Comparison of ENCODE assay signal across 10 cellular contexts in the genomic region with DNA sequence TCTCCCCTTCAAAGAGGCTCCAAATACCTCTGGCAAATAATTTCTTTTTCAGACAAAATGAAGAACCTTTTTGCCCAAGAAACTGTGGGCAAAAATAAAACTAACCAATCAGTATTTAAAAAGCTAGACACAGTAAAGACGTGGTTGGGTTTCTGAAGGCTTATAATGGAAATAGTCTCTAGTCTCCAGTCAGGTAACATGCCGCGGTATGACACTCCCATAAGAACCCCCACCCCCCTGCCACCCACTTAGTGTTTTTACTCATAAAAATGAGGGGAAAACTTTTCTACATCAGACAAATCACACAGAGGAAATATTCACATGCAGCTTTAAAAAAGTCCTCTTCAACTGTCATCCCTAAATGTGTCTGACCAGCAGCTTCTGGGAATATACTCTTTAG.
A peak's percentile ranks its signal among the peaks of the same experiment; 100 is the strongest.
DNase-seq lines count a peak whose midpoint lies in the region; ATAC-seq, FAIRE-seq and TF ChIP-seq lines count a peak whose summit lies in the region.
"Had no signal": no experiment of that assay in that cellular context is flagged by ENCODE, and none has a peak within 500 bp of the region (broad histone marks: within the 10 kb centered on the region; RNA-seq: fewer than 3 reads in every experiment).

No MANE protein-coding gene starts in this region.

- H3K4me2 ChIP-seq in smooth muscle cell = no peak overlapping the region
- H3K4me2 ChIP-seq: KMS-11 had no signal

- TF ChIP-seq POLR2A in uterus (IDR thresholded peaks at IDR 0.05) = no peak

- peaks cover 0 to 23% of the 10 kb centered on the region in 2 donors for H3K4me1 ChIP-seq in right atrium auricular region
- peaks cover 16% of the 10 kb centered on the region for H3K4me1 ChIP-seq in smooth muscle cell (ENCODE audit: low read depth)
- peaks cover 0 to 6% of the 10 kb centered on the region in 2 donors for H3K4me1 ChIP-seq in uterus
- no peaks in the 10 kb centered on the region for H3K4me1 ChIP-seq in foreskin keratinocyte

- H3F3A ChIP-seq in smooth muscle cell (ENCODE audit: low read depth) = peaks cover 8% of the 10 kb centered on the region

- H3K79me2 ChIP-seq in smooth muscle cell (ENCODE audit: low read depth) = no peaks in the 10 kb centered on the region

- no peak for FAIRE-seq in HTR-8/SVneo (lab: Jason Lieb, UNC)
- FAIRE-seq: keratinocyte had no signal

- ATAC-seq in Right ventricle myocardium inferior = no peak
- no peak for ATAC-seq in GM21723 (IDR thresholded peaks at IDR 0.05; ENCODE audit: unreplicated experiment)
- no peak for ATAC-seq in foreskin keratinocyte

- no peak overlapping the region for H3K4me3 ChIP-seq in right atrium auricular region
- H3K4me3 ChIP-seq in smooth muscle cell = no peak overlapping the region
- no peak overlapping the region for H3K4me3 ChIP-seq in uterus

- H3K36me3 ChIP-seq in right atrium auricular region = no peaks in the 10 kb centered on the region
- no peaks in the 10 kb centered on the region for H3K36me3 ChIP-seq in smooth muscle cell (ENCODE audit: low read depth)
- no peaks in the 10 kb centered on the region for H3K36me3 ChIP-seq in uterus

- H3K27ac ChIP-seq in right atrium auricular region (peak overlapping the region; percentile 45 to 85), cingulate gyrus (ENCODE audit: low read depth, low read length) (peak overlapping the region; percentile 90), smooth muscle cell (ENCODE audit: low read depth) (peak overlapping the region; percentile 59), uterus (peak overlapping the region; percentile 80 to 85), foreskin keratinocyte (no peak overlapping the region)
- H3K27ac ChIP-seq: KMS-11 had no signal

- TF ChIP-seq CTCF in right atrium auricular region (IDR thresholded peaks at IDR 0.05) = no peak
- TF ChIP-seq CTCF in smooth muscle cell (IDR thresholded peaks at IDR 0.05; ENCODE audit: borderline replicate concordance, insufficient read depth, poor library complexity, severe bottlenecking) = no peak
- no peak for TF ChIP-seq CTCF in uterus (IDR thresholded peaks at IDR 0.05)
- TF ChIP-seq CTCF in foreskin keratinocyte (conservative IDR thresholded peaks at IDR 0.05) = no peak

- DNase-seq in right atrium auricular region (ENCODE audit: low spot score) = peak; percentile 42
- DNase-seq in Right ventricle myocardium inferior (ENCODE audit: missing footprints) = no peak
- DNase-seq in smooth muscle cell (lab: John Stamatoyannopoulos, UW; ENCODE audit: unreplicated experiment) = no peak
- no peak for DNase-seq in uterus
- DNase-seq in foreskin keratinocyte = no peak
- no peak for DNase-seq in HTR-8/SVneo (ENCODE audit: insufficient read length, low spot score)

- H3K27me3 ChIP-seq in right atrium auricular region = no peaks in the 10 kb centered on the region
- H3K27me3 ChIP-seq in smooth muscle cell (ENCODE audit: low read depth) = no peaks in the 10 kb centered on the region
- H3K27me3 ChIP-seq in uterus = no peaks in the 10 kb centered on the region
- no peaks in the 10 kb centered on the region for H3K27me3 ChIP-seq in foreskin keratinocyte

- 78% methylated on average over 3 of the region's 3 CpGs for WGBS in smooth muscle cell (ENCODE audit: low lambda C conversion rate)

- H3K9me3 ChIP-seq in right atrium auricular region (no peaks in the 10 kb centered on the region), smooth muscle cell (replicated peaks; ENCODE audit: low read depth) (no peaks in the 10 kb centered on the region), uterus (no peaks in the 10 kb centered on the region)

- no peak overlapping the region for H2AFZ ChIP-seq in smooth muscle cell (ENCODE audit: low read depth)

- H3K9ac ChIP-seq in smooth muscle cell (ENCODE audit: low read depth) = no peak overlapping the region
- H3K9ac ChIP-seq: KMS-11 had no signal

- intact Hi-C loops in Right ventricle myocardium inferior (cut with DNase I) (loop anchor here (2.0 to 5.0 kb wide), 2 partner anchors 52 to 116 kb away; a partner anchor contains a TSS), uterus (cut with DNase I; ENCODE audit: low total_unique reads) (no loop called here)

- H4K20me1 ChIP-seq in smooth muscle cell (ENCODE audit: low read depth) = no peaks in the 10 kb centered on the region
